ENCODE assay signal across 1 cellular context in the genomic region with DNA sequence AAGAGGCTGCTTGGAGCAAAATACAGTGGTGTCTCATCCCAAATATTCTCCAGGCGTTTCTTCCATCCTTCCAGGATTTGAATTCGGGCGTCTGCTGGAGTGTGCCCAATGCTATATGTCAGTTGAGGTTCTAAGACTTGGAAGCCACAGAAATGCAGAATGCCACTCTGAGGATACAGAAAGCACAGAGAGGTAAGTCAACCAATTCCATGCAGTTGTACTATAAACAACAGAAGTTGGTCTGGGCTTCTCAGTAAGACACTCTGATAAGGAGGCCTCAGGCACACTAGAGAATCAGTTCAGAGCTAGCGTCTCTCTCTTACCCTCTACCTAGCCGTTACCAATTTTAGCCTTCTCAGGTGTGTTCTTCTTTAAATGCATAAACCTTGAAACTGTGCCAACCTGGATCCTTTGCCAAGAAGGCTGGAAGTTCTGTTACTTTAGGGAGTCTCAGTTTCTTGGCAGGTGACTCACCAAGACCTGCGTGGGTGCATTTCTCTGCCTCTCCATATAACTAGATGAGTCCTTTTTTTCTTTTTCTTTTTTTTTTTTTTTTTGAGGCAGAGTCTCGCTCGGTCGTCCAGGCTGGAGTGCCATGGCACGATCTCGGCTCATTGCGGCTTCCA.
TF ChIP-seq lines count a peak whose summit lies in the region.

No MANE protein-coding gene starts in this region.

TF ChIP-seq in K562, 482 proteins besides CTCF, POLR2A, EP300 and RAD21:
- TF ChIP-seq EGR1 (conservative IDR thresholded peaks at IDR 0.05) (peak; percentile 69), ARID2 (IDR thresholded peaks at IDR 0.05) (no peak), NFIC (IDR thresholded peaks at IDR 0.05) (peak; percentile 18; the same call in 1 of the 2 replicates)
TF ChIP-seq in K562: peak in this region for 2.
